In genomic region chr14:103611215-103611614, GRCh38 we compare ENCODE assay signal across 21 cellular contexts. TPM values are rescaled to one million over a fixed set of nuclear protein-coding genes. Genes with fewer than 3 reads are reported as not detected.
DNase-seq lines count a peak whose midpoint lies in the region; ATAC-seq, FAIRE-seq and TF ChIP-seq lines count a peak whose summit lies in the region.
"Had no signal": no experiment of that assay in that cellular context is flagged by ENCODE, and none has a peak within 500 bp of the region (broad histone marks: within the 10 kb centered on the region; RNA-seq: fewer than 3 reads in every experiment).

No MANE protein-coding gene starts in this region.

- peak overlapping the region; percentile 20 for H3K4me3 Mint-ChIP-seq in glutamatergic neuron (ENCODE audit: unreplicated experiment)
- H3K4me3 Mint-ChIP-seq: B cell; CD4-positive, alpha-beta T cell; CD8-positive, alpha-beta T cell had no signal

- no peak overlapping the region for H3K4me3 ChIP-seq in A549
- H3K4me3 ChIP-seq in HEK293 (ENCODE audit: low read depth, low read length) = no peak overlapping the region
- H3K4me3 ChIP-seq: BLaER1 treated with 17β-estradiol and CSF1 and Interleukin-3, amounts not matched to agents 10 nM and 100 nM had no signal

- peaks cover 23% of the 10 kb centered on the region for H3K9me3 ChIP-seq in A549
- H3K9me3 ChIP-seq in HEK293 (ENCODE audit: control insufficient read depth, insufficient read depth, low read depth, low read length) = no peaks in the 10 kb centered on the region

- H3K27ac Mint-ChIP-seq in glutamatergic neuron (ENCODE audit: unreplicated experiment) = no peak overlapping the region
- H3K27ac Mint-ChIP-seq: B cell; CD4-positive, alpha-beta T cell; CD8-positive, alpha-beta T cell had no signal

- TF ChIP-seq EP300 in A549 (IDR thresholded peaks at IDR 0.05) = no peak

- DNase-seq in A549 (ENCODE audit: low read depth in 1 of 2, low spot score in 1 of 2) (no peak), glutamatergic neuron (no peak), NCI-H2171 treated with DMSO at 0.1 percent for 48 hours (lab: John Stamatoyannopoulos, UW) (no peak)
- DNase-seq: ACHN; AML-193; Caco-2; Calu3; CD4-positive, alpha-beta T cell; CD8-positive, alpha-beta T cell; DMS79 treated with DMSO at 0.1 percent for 48 hours; GF-D8 had no signal

- H3K36me3 ChIP-seq in HEK293 (ENCODE audit: control insufficient read depth in 2 of 2, insufficient read depth in 1 of 2, low read length in 2 of 2) = no peaks in the 10 kb centered on the region

- POLR2A ChIA-PET in A549 (lab: Yijun Ruan, JAX) (no interaction called here), HEK293 (lab: Yijun Ruan, JAX) (no interaction called here)

- H3K27me3 Mint-ChIP-seq in glutamatergic neuron (ENCODE audit: unreplicated experiment) = peaks cover 20% of the 10 kb centered on the region

- TF ChIP-seq CTCF in A549 (IDR thresholded peaks at IDR 0.05) = no peak
- TF ChIP-seq CTCF in HEK293 (tag by site-specific recombination; IDR thresholded peaks at IDR 0.05) = no peak
- no peak for TF ChIP-seq CTCF in glutamatergic neuron (IDR thresholded peaks at IDR 0.05; ENCODE audit: partially characterized antibody, unreplicated experiment)

- 35% methylated on average over 2 of the region's 2 CpGs for WGBS in A549 (ENCODE audit: missing lambda C conversion rate)

- H3K9me3 Mint-ChIP-seq in glutamatergic neuron (ENCODE audit: unreplicated experiment) = peaks cover 29% of the 10 kb centered on the region
- H3K9me3 Mint-ChIP-seq: CD4-positive, alpha-beta T cell had no signal

- ATAC-seq in A549 (no peak), GM21515 (IDR thresholded peaks at IDR 0.05; ENCODE audit: unreplicated experiment) (no peak)
- ATAC-seq: CD8-positive, alpha-beta T cell had no signal

- H3K4me1 ChIP-seq in A549 = no peaks in the 10 kb centered on the region
- no peaks in the 10 kb centered on the region; the same call in 1 of the 2 replicates for H3K4me1 ChIP-seq in HEK293 (ENCODE audit: control insufficient read depth, insufficient read depth, low read length)
- H3K4me1 ChIP-seq: Caco-2 had no signal

- H3K4me2 ChIP-seq in A549 = no peak overlapping the region
- H3K4me2 ChIP-seq: BLaER1 treated with 17β-estradiol and CSF1 and Interleukin-3, amounts not matched to agents 10 nM and 100 nM had no signal

- no peak for TF ChIP-seq RAD21 in A549 (conservative IDR thresholded peaks at IDR 0.05 in 1 of 2, IDR thresholded peaks at IDR 0.05 in 1 of 2)

- peaks cover 15% of the 10 kb centered on the region for H3K36me3 Mint-ChIP-seq in glutamatergic neuron (ENCODE audit: unreplicated experiment)

- H3K4me1 Mint-ChIP-seq in glutamatergic neuron (ENCODE audit: low read depth, unreplicated experiment) = peaks cover 25% of the 10 kb centered on the region

- CTCF ChIA-PET in A549 (lab: Yijun Ruan, JAX) = interaction anchor here (0.6 to 0.8 kb wide), 2 partner anchors 69 to 1146 kb away, joined by 3 to 4 read pairs; no protein-coding TSS in a partner anchor
- CTCF ChIA-PET in HEK293 (lab: Yijun Ruan, JAX) = interaction anchor here (0.5 to 0.9 kb wide), 3 partner anchors 65 to 388 kb away, joined by 3 to 4 read pairs (median 4); no protein-coding TSS in a partner anchor

- peak; percentile 28 for FAIRE-seq in A549 (lab: Jason Lieb, UNC)
- FAIRE-seq: D721Med, G401.6, GM12891, GM19239 had no signal

- TF ChIP-seq POLR2A in A549 (IDR thresholded peaks at IDR 0.05; ENCODE audit: low read length) = no peak

- H3K27ac ChIP-seq in A549 = no peak overlapping the region
- no peak overlapping the region for H3K27ac ChIP-seq in HEK293 (ENCODE audit: extremely low read depth, low read depth, low read length)
- H3K27ac ChIP-seq: 22Rv1; BLaER1 treated with 17β-estradiol and CSF1 and Interleukin-3, amounts not matched to agents 10 nM and 100 nM; C4-2B had no signal

TF ChIP-seq in A549, 52 proteins besides CTCF, POLR2A, EP300 and RAD21:
- TF ChIP-seq CHD4 (IDR thresholded peaks at IDR 0.05; ENCODE audit: borderline replicate concordance) (no peak), ESRRA (IDR thresholded peaks at IDR 0.05; ENCODE audit: borderline replicate concordance, low read length) (no peak), MAX (IDR thresholded peaks at IDR 0.05) (no peak), NR3C1 (IDR thresholded peaks at IDR 0.05) (no peak), KDM1A (IDR thresholded peaks at IDR 0.05; ENCODE audit: low read depth) (no peak)

TF ChIP-seq in HEK293, 187 proteins besides CTCF, POLR2A, EP300 and RAD21:
- TF ChIP-seq ZNF777 (tag by site-specific recombination; IDR thresholded peaks at IDR 0.05; ENCODE audit: borderline replicate concordance) (no peak), ZNF555 (tag by site-specific recombination; conservative IDR thresholded peaks at IDR 0.05) (no peak), ZNF223 (tag by site-specific recombination; IDR thresholded peaks at IDR 0.05) (no peak), ZNF677 (tag by site-specific recombination; IDR thresholded peaks at IDR 0.05) (no peak), ZNF707 (tag by site-specific recombination; IDR thresholded peaks at IDR 0.05) (peak; percentile 100), ZNF433 (tag by site-specific recombination; IDR thresholded peaks at IDR 0.05; ENCODE audit: low read depth) (no peak)

RNA-seq across cellular contexts. Expression of gene KLC1, which starts 17.8 kb away (rescaled TPM):
- polyA plus RNA-seq in A549 (2011; rRNA removed) = 106 and 150 TPM in 2 replicates
- 160 and 161 TPM in 2 replicates for polyA plus RNA-seq in A549 (2012; cell fraction: cytosol; rRNA removed)
- 258 TPM in 2 replicates for polyA plus RNA-seq in A549 (2012; cell fraction: nucleus; rRNA removed)
- polyA plus RNA-seq in A549 (2017; fragmentation: RNase III; extraction: RNeasy Plus Mini Kit Qiagen cat#74134 plus additional on column Dnase treatment) = 74.8 to 82.9 TPM (median 81.8 TPM) in 3 replicates
- 64.6 and 71.5 TPM in 2 replicates for polyA minus RNA-seq in A549 (2011; rRNA and poly(A)+ RNA removed)
- 975 TPM for total RNA-seq in glutamatergic neuron (ENCODE audit: unreplicated experiment)

RNA-seq across cellular contexts. Expression of gene COA8, which starts 48.5 kb away (rescaled TPM):
- polyA plus RNA-seq in A549 (2011; rRNA removed) (23.2 and 29.8 TPM in 2 replicates), A549 (2017; fragmentation: RNase III; extraction: RNeasy Plus Mini Kit Qiagen cat#74134 plus additional on column Dnase treatment) (32.1 to 38.2 TPM (median 34.9 TPM) in 3 replicates)
- 11.0 and 14.3 TPM in 2 replicates for polyA plus RNA-seq in A549 (2012; cell fraction: cytosol; rRNA removed)
- 5.5 and 5.6 TPM in 2 replicates for polyA plus RNA-seq in A549 (2012; cell fraction: nucleus; rRNA removed)
- 3.6 and 4.1 TPM in 2 replicates for polyA minus RNA-seq in A549 (2011; rRNA and poly(A)+ RNA removed)
- total RNA-seq in glutamatergic neuron (ENCODE audit: unreplicated experiment) = 54.9 TPM

RNA-seq across cellular contexts. Expression of gene BAG5, which starts 48.8 kb away (rescaled TPM):
- polyA plus RNA-seq in A549 (2011; rRNA removed) (20.4 and 20.8 TPM in 2 replicates), A549 (2017; fragmentation: RNase III; extraction: RNeasy Plus Mini Kit Qiagen cat#74134 plus additional on column Dnase treatment) (23.8 to 25.4 TPM (median 24.8 TPM) in 3 replicates)
- 4.7 and 5.6 TPM in 2 replicates for polyA plus RNA-seq in A549 (2012; cell fraction: cytosol; rRNA removed)
- polyA plus RNA-seq in A549 (2012; cell fraction: nucleus; rRNA removed) = 2.6 and 4.8 TPM in 2 replicates
- 16.9 and 19.1 TPM in 2 replicates for polyA minus RNA-seq in A549 (2011; rRNA and poly(A)+ RNA removed)
- total RNA-seq in glutamatergic neuron (ENCODE audit: unreplicated experiment) = 34.4 TPM
